Comparison of ENCODE assay signal across 10 cellular contexts in genomic region chr2:62313433-62314227, GRCh38.
A peak's percentile ranks its signal among the peaks of the same experiment; 100 is the strongest.
DNase-seq lines count a peak whose midpoint lies in the region; ATAC-seq and TF ChIP-seq lines count a peak whose summit lies in the region.
"Had no signal": no experiment of that assay in that cellular context is flagged by ENCODE, and none has a peak within 500 bp of the region (broad histone marks: within the 10 kb centered on the region; RNA-seq: fewer than 3 reads in every experiment).

No MANE protein-coding gene starts in this region.

- no peaks in the 10 kb centered on the region for H3K36me3 ChIP-seq in CD8-positive, alpha-beta memory T cell (ENCODE audit: insufficient read depth, low read length)
- no peaks in the 10 kb centered on the region for H3K36me3 ChIP-seq in thyroid gland

- H3K27ac ChIP-seq in CD8-positive, alpha-beta memory T cell (ENCODE audit: low read depth, low read length) = no peak overlapping the region
- H3K27ac ChIP-seq in thyroid gland = no peak overlapping the region
- H3K27ac ChIP-seq: hepatocyte had no signal

- no peaks in the 10 kb centered on the region for H3K36me3 Mint-ChIP-seq in CD8-positive, alpha-beta memory T cell
- H3K36me3 Mint-ChIP-seq in activated CD4-positive, alpha-beta memory T cell treated with anti-CD3 and anti-CD28 coated beads for 36 hours = no peaks in the 10 kb centered on the region

- H3K27ac Mint-ChIP-seq in CD8-positive, alpha-beta memory T cell = peak overlapping the region; percentile 78 to 95 (median 93)
- no peak overlapping the region for H3K27ac Mint-ChIP-seq in activated CD4-positive, alpha-beta memory T cell treated with anti-CD3 and anti-CD28 coated beads for 36 hours

- H3K27me3 ChIP-seq in CD8-positive, alpha-beta memory T cell (ENCODE audit: insufficient read depth, low read length, poor library complexity, severe bottlenecking) = no peaks in the 10 kb centered on the region
- no peaks in the 10 kb centered on the region for H3K27me3 ChIP-seq in thyroid gland
- H3K27me3 ChIP-seq: hepatocyte had no signal

- DNase-seq in CD8-positive, alpha-beta memory T cell = peak in 4 of 5 donors; percentile 26 to 71 (median 62)
- peak; percentile 37 for DNase-seq in activated CD4-positive, alpha-beta memory T cell treated with anti-CD3 and anti-CD28 coated beads for 36 hours
- DNase-seq in thyroid gland (no peak), GM19240 (ENCODE audit: insufficient read length, low spot score) (no peak), NCI-H345 (lab: John Stamatoyannopoulos, UW) (no peak), DMS153 treated with DMSO at 0.1 percent for 48 hours (lab: John Stamatoyannopoulos, UW; ENCODE audit: unreplicated experiment) (no peak)
- DNase-seq: stimulated activated CD4-positive, alpha-beta T cell treated with anti-CD3 and anti-CD28 coated beads, Interleukin-12 subunit alpha, Interleukin-12 subunit beta, amount 100 ng/mL, for 4 hours had no signal

- POLR2A ChIA-PET in CD8-positive, alpha-beta memory T cell (lab: Charles Lee) = interaction anchor here (0.7 to 1.9 kb wide), 5 partner anchors 8 to 118 kb away, joined by 3 to 8 read pairs (median 4); partner anchors contain the start of gene B3GNT2
- POLR2A ChIA-PET in activated CD4-positive, alpha-beta memory T cell treated with anti-CD3 and anti-CD28 coated beads for 36 hours (lab: Charles Lee) = interaction anchor here (0.7 kb wide), 1 partner anchor 21 kb away, joined by 3 read pairs; no protein-coding TSS in a partner anchor

- no peak for TF ChIP-seq POLR2A in thyroid gland (IDR thresholded peaks at IDR 0.05)

- H3K27me3 Mint-ChIP-seq in CD8-positive, alpha-beta memory T cell = no peaks in the 10 kb centered on the region
- no peaks in the 10 kb centered on the region for H3K27me3 Mint-ChIP-seq in activated CD4-positive, alpha-beta memory T cell treated with anti-CD3 and anti-CD28 coated beads for 36 hours

- H3K9me3 Mint-ChIP-seq in CD8-positive, alpha-beta memory T cell = no peaks in the 10 kb centered on the region
- no peaks in the 10 kb centered on the region for H3K9me3 Mint-ChIP-seq in activated CD4-positive, alpha-beta memory T cell treated with anti-CD3 and anti-CD28 coated beads for 36 hours

- peak overlapping the region; percentile 61 to 85 (median 79) for H3K4me3 Mint-ChIP-seq in CD8-positive, alpha-beta memory T cell
- no peak overlapping the region for H3K4me3 Mint-ChIP-seq in activated CD4-positive, alpha-beta memory T cell treated with anti-CD3 and anti-CD28 coated beads for 36 hours

- ATAC-seq in GM19372 (IDR thresholded peaks at IDR 0.05; ENCODE audit: low read depth, unreplicated experiment) (peak; percentile 71), HG03108 (IDR thresholded peaks at IDR 0.05; ENCODE audit: unreplicated experiment) (peak; percentile 68)

- CTCF ChIA-PET in CD8-positive, alpha-beta memory T cell (lab: Charles Lee) = interaction anchor here (0.6 to 2.2 kb wide), 7 partner anchors 8 to 118 kb away, joined by 3 to 19 read pairs (median 3); partner anchors contain the start of gene B3GNT2
- CTCF ChIA-PET in activated CD4-positive, alpha-beta memory T cell treated with anti-CD3 and anti-CD28 coated beads for 36 hours (lab: Charles Lee) = no interaction called here

- peaks cover 51 to 73% (median 61%) of the 10 kb centered on the region in 3 donors for H3K4me1 Mint-ChIP-seq in CD8-positive, alpha-beta memory T cell
- H3K4me1 Mint-ChIP-seq in activated CD4-positive, alpha-beta memory T cell treated with anti-CD3 and anti-CD28 coated beads for 36 hours (ENCODE audit: low read depth) = peaks cover 32% of the 10 kb centered on the region

- H3K4me1 ChIP-seq in CD8-positive, alpha-beta memory T cell (ENCODE audit: insufficient read depth, low read length) = peaks cover 38% of the 10 kb centered on the region
- H3K4me1 ChIP-seq in thyroid gland = peaks cover 0 to 9% of the 10 kb centered on the region in 2 donors

- intact Hi-C loops in activated CD4-positive, alpha-beta memory T cell treated with anti-CD3 and anti-CD28 coated beads for 36 hours (cut with micrococcal nuclease) = no loop called here
- intact Hi-C loops in thyroid gland (cut with DNase I) = no loop called here

- TF ChIP-seq CTCF in thyroid gland (IDR thresholded peaks at IDR 0.05) = no peak

- H3K4me3 ChIP-seq in CD8-positive, alpha-beta memory T cell (ENCODE audit: low read length) = peak overlapping the region; percentile 4
- H3K4me3 ChIP-seq in thyroid gland (replicated peaks in 1 of 3) = no peak overlapping the region
- H3K4me3 ChIP-seq: hepatocyte had no signal

- no peaks in the 10 kb centered on the region for H3K9me3 ChIP-seq in CD8-positive, alpha-beta memory T cell (ENCODE audit: low read length)
- no peaks in the 10 kb centered on the region for H3K9me3 ChIP-seq in thyroid gland

- 83 to 92% methylated on average over 3 of the region's 3 CpGs for WGBS in thyroid gland, 2 donors

Comparison
In these comparisons a context has a peak if more than half of its experiments do, and no peak if none do; other contexts are left out.
1. DNase-seq: peak in CD8-positive, alpha-beta memory T cell (4 of 5) and activated CD4-positive, alpha-beta memory T cell treated with anti-CD3 and anti-CD28 coated beads for 36 hours (single experiment); none in thyroid gland (0 of 2), GM19240 (single experiment), NCI-H345 (single experiment) and DMS153 treated with DMSO at 0.1 percent for 48 hours (single experiment).